In the genomic region with DNA sequence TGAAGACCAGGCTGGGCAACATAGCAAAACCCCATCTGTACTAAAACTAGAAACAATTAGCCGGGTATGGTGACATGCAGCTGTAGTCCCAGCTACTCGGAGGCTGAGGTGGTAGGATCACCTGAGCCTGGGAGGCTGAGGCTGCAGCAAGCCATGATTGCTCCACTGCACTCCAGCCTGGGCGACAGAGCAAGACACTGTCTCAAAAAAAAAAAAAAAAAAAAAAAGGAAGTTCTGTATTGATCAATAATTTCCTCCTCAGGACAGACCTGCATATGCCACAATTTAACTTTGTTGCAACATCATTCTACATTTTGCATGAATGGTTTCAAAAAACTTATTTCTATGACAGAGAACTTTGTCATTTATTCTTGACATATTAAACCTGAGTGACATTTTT, we compare ENCODE assay signal across 21 cellular contexts. TPM values are rescaled to one million over a fixed set of nuclear protein-coding genes. Genes with fewer than 3 reads are reported as not detected.
DNase-seq lines count a peak whose midpoint lies in the region; ATAC-seq and TF ChIP-seq lines count a peak whose summit lies in the region.
"Had no signal": no experiment of that assay in that cellular context is flagged by ENCODE, and none has a peak within 500 bp of the region (broad histone marks: within the 10 kb centered on the region; RNA-seq: fewer than 3 reads in every experiment).

No MANE protein-coding gene starts in this region.

- TF ChIP-seq CTCF in Loucy (conservative IDR thresholded peaks at IDR 0.05; ENCODE audit: low read length) (no peak), osteoblast (IDR thresholded peaks at IDR 0.05; ENCODE audit: extremely low read depth, low read depth, low read length) (no peak)

- peak overlapping the region; percentile 27 for H3K4me2 ChIP-seq in Loucy (ENCODE audit: low read depth, low read length, poor library complexity, severe bottlenecking)
- no peak overlapping the region for H3K4me2 ChIP-seq in osteoblast (ENCODE audit: insufficient read depth, low read length)

- H3K4me1 ChIP-seq in Loucy (ENCODE audit: insufficient read depth, low read length, poor library complexity, severe bottlenecking) (peaks cover 26% of the 10 kb centered on the region), osteoblast (ENCODE audit: insufficient read depth, low read length) (peaks cover 10% of the 10 kb centered on the region)

- H3K27me3 ChIP-seq in Loucy (ENCODE audit: insufficient read depth, low read length, poor library complexity, severe bottlenecking) (no peaks in the 10 kb centered on the region), osteoblast (ENCODE audit: insufficient read depth, low read length) (no peaks in the 10 kb centered on the region)
- H3K27me3 ChIP-seq: heart right ventricle had no signal

- H2AFZ ChIP-seq in Loucy (ENCODE audit: low read length), result no peak overlapping the region
- no peak overlapping the region for H2AFZ ChIP-seq in osteoblast (ENCODE audit: low read length)

- no peak overlapping the region for H3K27ac ChIP-seq in osteoblast (ENCODE audit: low read depth, low read length)

- H3K36me3 ChIP-seq in Loucy (ENCODE audit: insufficient read depth, low read length) (no peaks in the 10 kb centered on the region), osteoblast (ENCODE audit: insufficient read depth, low read length) (peaks cover 17% of the 10 kb centered on the region)

- no peaks in the 10 kb centered on the region for H3F3A ChIP-seq in Loucy (ENCODE audit: low read depth)

- DNase-seq in Right ventricle myocardium inferior (ENCODE audit: missing footprints) (peak; percentile 41), left cardiac atrium (no peak), SKM-1 treated with dmso at 0.1 percent for 144 hours (lab: John Stamatoyannopoulos, UW; ENCODE audit: unreplicated experiment) (peak; percentile 82), osteoblast (ENCODE audit: insufficient read length, low spot score, missing footprints) (peak; percentile 67), NCI-H510A (lab: John Stamatoyannopoulos, UW) (no peak)
- DNase-seq: activated naive CD8-positive, alpha-beta T cell treated with anti-CD3 and anti-CD28 coated beads, Interleukin-2, amount 50 U/mL, for 24 hours; endodermal cell; HCEC 1CT; heart right ventricle; left ventricle myocardium superior; NCI-H69; PC-3; stimulated activated CD4-positive, alpha-beta T cell treated with anti-CD3 and anti-CD28 coated beads, Interleukin-1b, Interleukin-23, amount 100 ng/mL, for 48 hours; stimulated activated naive B cell treated with anti-CD40 and anti-IgM and Interleukin-4, amounts not matched to agents 10 μg/mL and 1 μg/mL and 100 μg/mL, for 72 hours had no signal

- H3K79me2 ChIP-seq in Loucy (ENCODE audit: insufficient read depth, low read length), result peaks cover 89% of the 10 kb centered on the region
- H3K79me2 ChIP-seq in osteoblast (ENCODE audit: insufficient read depth, low read length), result peaks cover 96% of the 10 kb centered on the region

- H4K20me1 ChIP-seq in Loucy (ENCODE audit: insufficient read depth, low read length, poor library complexity, severe bottlenecking), result peaks cover 52% of the 10 kb centered on the region
- peaks cover 80% of the 10 kb centered on the region for H4K20me1 ChIP-seq in osteoblast (ENCODE audit: insufficient read depth, low read length)

- intact Hi-C loops in Right ventricle myocardium inferior (cut with DNase I) (no loop called here), left cardiac atrium (cut with DNase I) (no loop called here)

- no peak overlapping the region for H3K9ac ChIP-seq in Loucy (ENCODE audit: low read depth, low read length, poor library complexity, severe bottlenecking)

- H3K9me3 ChIP-seq in Loucy (ENCODE audit: insufficient read depth, low read depth, low read length) (no peaks in the 10 kb centered on the region), osteoblast (ENCODE audit: low read depth, low read length) (no peaks in the 10 kb centered on the region)
- H3K9me3 ChIP-seq: heart right ventricle had no signal

- ATAC-seq in Right ventricle myocardium inferior, result no peak
- ATAC-seq in left cardiac atrium, result no peak
- no peak for ATAC-seq in GM18867 (IDR thresholded peaks at IDR 0.05; ENCODE audit: unreplicated experiment)
- ATAC-seq in GM19324 (IDR thresholded peaks at IDR 0.05; ENCODE audit: low FRiP score, unreplicated experiment), result no peak
- ATAC-seq: activated CD4-positive, CD25-positive, alpha-beta regulatory T cell treated with anti-CD3 and anti-CD28 coated beads, Interleukin-2, amount 50 U/mL, for 24 hours; activated naive CD8-positive, alpha-beta T cell treated with anti-CD3 and anti-CD28 coated beads, Interleukin-2, amount 50 U/mL, for 24 hours; heart right ventricle; left ventricle myocardium superior; PC-3; stimulated activated naive B cell treated with anti-CD40 and anti-IgM and Interleukin-4, amounts not matched to agents 10 μg/mL and 1 μg/mL and 100 μg/mL, for 72 hours had no signal

- H3K9me2 ChIP-seq in Loucy (replicated peaks; ENCODE audit: low read depth, low read length), result no peaks in the 10 kb centered on the region

- H3K4me3 ChIP-seq in Loucy (ENCODE audit: low read length, poor library complexity, severe bottlenecking), result no peak overlapping the region
- H3K4me3 ChIP-seq in osteoblast (ENCODE audit: insufficient read depth, low read length), result no peak overlapping the region

RNA-seq across cellular contexts. Expression of a gene that starts 5.4 kb away (rescaled TPM):
- 41.4 TPM for total RNA-seq in Right ventricle myocardium inferior
- total RNA-seq in left cardiac atrium, result 10 to 100 TPM; 41.9 to 53.4 TPM
- total RNA-seq in osteoblast, result 41.5 and 53.9 TPM in 2 replicates

RNA-seq across cellular contexts. Expression of a gene that starts 35.3 kb away (rescaled TPM):
- 78.0 TPM for total RNA-seq in Right ventricle myocardium inferior
- 10 to 100 TPM; 67.5 to 68.7 TPM for total RNA-seq in left cardiac atrium
- total RNA-seq in osteoblast, result 99.6 and 115 TPM in 2 replicates

RNA-seq across cellular contexts. Expression of a gene that starts 39.1 kb away (rescaled TPM):
- total RNA-seq in Right ventricle myocardium inferior, result not detected
- not detected for total RNA-seq in left cardiac atrium
- not detected in 2 replicates for total RNA-seq in osteoblast
- total RNA-seq: endodermal cell; heart right ventricle; left ventricle myocardium superior; PC-3; progenitor cell of endocrine pancreas; SK-MEL-5; T-helper 2 cell treated with Interferon-gamma antibody and Interleukin-4, amounts not matched to agents 100 ng/mL and 5 ng/mL, for 36 hours had no signal

RNA-seq across cellular contexts. Expression of a gene that starts 55.8 kb away (rescaled TPM):
- 52.0 TPM for total RNA-seq in Right ventricle myocardium inferior
- total RNA-seq in left cardiac atrium, result 10 to 100 TPM; 30.8 to 32.4 TPM
- 21.0 and 23.9 TPM in 2 replicates for total RNA-seq in osteoblast

Comparison
In these comparisons a context has a peak if more than half of its experiments do, and no peak if none do; other contexts are left out.
1. DNase-seq: peak in Right ventricle myocardium inferior (single experiment), SKM-1 treated with dmso at 0.1 percent for 144 hours (single experiment) and osteoblast (single experiment); none in left cardiac atrium (single experiment) and NCI-H510A (single experiment).